Comparison of ENCODE assay signal across 25 cellular contexts in genomic region chr19:39927076-39927475, GRCh38. TPM values are rescaled to one million over a fixed set of nuclear protein-coding genes. Genes with fewer than 3 reads are reported as not detected.
"Had no signal": no experiment of that assay in that cellular context is flagged by ENCODE, and none has a peak within 500 bp of the region (broad histone marks: within the 10 kb centered on the region; RNA-seq: fewer than 3 reads in every experiment).

No MANE protein-coding gene starts in this region.

- H3K79me2 ChIP-seq: parathyroid adenoma had no signal

- H3K4me1 Mint-ChIP-seq: immature natural killer cell, nephron had no signal

- H3K4me3 ChIP-seq: ascending aorta, lower lobe of right lung, psoas muscle, SK-N-MC, tibial nerve had no signal

- H3K9ac ChIP-seq: parathyroid adenoma had no signal

- H3K27ac ChIP-seq: ascending aorta, brain microvascular endothelial cell, lower lobe of right lung, neutrophil, parathyroid adenoma, psoas muscle, SK-N-MC, tibial nerve, VCaP had no signal

- ATAC-seq: lower lobe of right lung; psoas muscle; stimulated activated naive B cell treated with anti-CD40 and anti-IgM and Interleukin-4, amounts not matched to agents 10 μg/mL and 1 μg/mL and 100 μg/mL, for 72 hours had no signal

- H3K27ac Mint-ChIP-seq: activated CD4-positive, alpha-beta memory T cell treated with anti-CD3 and anti-CD28 coated beads for 36 hours; activated naive CD4-positive, alpha-beta T cell treated with anti-CD3 and anti-CD28 coated beads, Interleukin-2, amount 50 U/mL, for 24 hours; activated T-helper 1 cell treated with anti-CD3 and anti-CD28 coated beads, Interleukin-12 subunit alpha, Interleukin-12 subunit beta, Interleukin-2, Interleukin-4 antibody, amounts not matched to agents 30 ng/mL and 10 ng/mL and 1 ng/mL, durations not matched to agents 14 hours and 24 hours and 36 hours; nephron had no signal

- H3K9me3 ChIP-seq: lower lobe of right lung, neutrophil had no signal

- H3K4me1 ChIP-seq: ascending aorta, lower lobe of right lung, parathyroid adenoma, psoas muscle, tibial nerve had no signal

- H3K4me3 Mint-ChIP-seq: activated CD4-positive, alpha-beta memory T cell treated with anti-CD3 and anti-CD28 coated beads for 36 hours; activated naive CD4-positive, alpha-beta T cell treated with anti-CD3 and anti-CD28 coated beads, Interleukin-2, amount 50 U/mL, for 24 hours; activated T-helper 1 cell treated with anti-CD3 and anti-CD28 coated beads, Interleukin-12 subunit alpha, Interleukin-12 subunit beta, Interleukin-2, Interleukin-4 antibody, amounts not matched to agents 30 ng/mL and 10 ng/mL and 1 ng/mL, durations not matched to agents 14 hours and 24 hours and 36 hours; immature natural killer cell; nephron; stimulated activated naive B cell treated with anti-CD40 and anti-IgM and Interleukin-4, amounts not matched to agents 10 μg/mL and 1 μg/mL and 100 μg/mL, for 72 hours had no signal

- H3K36me3 ChIP-seq: ascending aorta, brain microvascular endothelial cell, lower lobe of right lung, neutrophil, tibial nerve had no signal

- DNase-seq: activated CD4-positive, alpha-beta memory T cell treated with anti-CD3 and anti-CD28 coated beads for 36 hours; activated CD4-positive, alpha-beta T cell treated with anti-CD3 and anti-CD28 coated beads for 48 hours; activated gamma-delta T cell; activated T-cell treated with anti-CD3 and anti-CD28 coated beads for 4 hours; brain microvascular endothelial cell; caudate nucleus; foreskin fibroblast; hypothalamus; immature natural killer cell; kidney; lower lobe of right lung; mesenchymal stem cell; psoas muscle; stimulated activated CD4-positive, alpha-beta T cell treated with anti-CD3 and anti-CD28 coated beads, Interleukin-15, amount 100 ng/mL, for 24 hours; stimulated activated naive B cell treated with anti-CD40 and anti-IgM and Interleukin-4, amounts not matched to agents 10 μg/mL and 1 μg/mL and 100 μg/mL, for 72 hours had no signal

- H3K27me3 ChIP-seq: ascending aorta, brain microvascular endothelial cell, tibial nerve had no signal

- H3K27me3 Mint-ChIP-seq: activated CD4-positive, alpha-beta memory T cell treated with anti-CD3 and anti-CD28 coated beads for 36 hours; activated naive CD4-positive, alpha-beta T cell treated with anti-CD3 and anti-CD28 coated beads, Interleukin-2, amount 50 U/mL, for 24 hours had no signal

- H3K36me3 Mint-ChIP-seq: activated CD4-positive, alpha-beta memory T cell treated with anti-CD3 and anti-CD28 coated beads for 36 hours; immature natural killer cell had no signal

- H2AFZ ChIP-seq: parathyroid adenoma had no signal

- H3K9me3 Mint-ChIP-seq: activated CD4-positive, alpha-beta memory T cell treated with anti-CD3 and anti-CD28 coated beads for 36 hours; activated naive CD4-positive, alpha-beta T cell treated with anti-CD3 and anti-CD28 coated beads, Interleukin-2, amount 50 U/mL, for 24 hours; activated T-helper 1 cell treated with anti-CD3 and anti-CD28 coated beads, Interleukin-12 subunit alpha, Interleukin-12 subunit beta, Interleukin-2, Interleukin-4 antibody, amounts not matched to agents 30 ng/mL and 10 ng/mL and 1 ng/mL, durations not matched to agents 14 hours and 24 hours and 36 hours; immature natural killer cell had no signal

RNA-seq across cellular contexts. Expression of gene FCGBP, which starts 7.4 kb away (rescaled TPM):
- total RNA-seq: endothelial cell of umbilical vein had no signal
